Comparison of ENCODE assay signal across 1 cellular context in genomic region chr5:59648949-59649921, GRCh38.
TF ChIP-seq lines count a peak whose summit lies in the region.

No MANE protein-coding gene starts in this region.

TF ChIP-seq in HEK293, 187 proteins besides CTCF, POLR2A, EP300 and RAD21 (continued from another document and continues in another):
- TF ChIP-seq PRDM10 (tag by site-specific recombination; IDR thresholded peaks at IDR 0.05) (peak; percentile 94), REST (tag by site-specific recombination; IDR thresholded peaks at IDR 0.05) (peak; percentile 39; the same call in 1 of the 2 replicates), FEZF1 (tag by site-specific recombination; IDR thresholded peaks at IDR 0.05) (peak; percentile 91), ZBTB8A (tag by site-specific recombination; IDR thresholded peaks at IDR 0.05) (peak; percentile 57), ZNF639 (tag by site-specific recombination; IDR thresholded peaks at IDR 0.05) (peak; percentile 74), ZNF394 (tag by site-specific recombination; IDR thresholded peaks at IDR 0.05; ENCODE audit: borderline replicate concordance) (peak; percentile 57; the same call in 1 of the 2 replicates), WT1 (tag by site-specific recombination; IDR thresholded peaks at IDR 0.05) (peak; percentile 95), ZNF501 (tag by site-specific recombination; IDR thresholded peaks at IDR 0.05) (peak; percentile 59; the same call in 1 of the 2 replicates), ZNF146 (tag by site-specific recombination; IDR thresholded peaks at IDR 0.05) (peak; percentile 51; the same call in 1 of the 2 replicates), ZNF24 (tag by site-specific recombination; IDR thresholded peaks at IDR 0.05) (peak; percentile 64; the same call in 1 of the 2 replicates), ZNF660 (tag by site-specific recombination; IDR thresholded peaks at IDR 0.05) (peak; percentile 50; the same call in 1 of the 2 replicates), ZNF658 (tag by site-specific recombination; IDR thresholded peaks at IDR 0.05) (no peak), SP3 (tag by site-specific recombination; IDR thresholded peaks at IDR 0.05) (peak; percentile 31; the same call in 1 of the 2 replicates), ZNF148 (tag by site-specific recombination; IDR thresholded peaks at IDR 0.05; ENCODE audit: borderline replicate concordance) (no peak), ZBTB1 (tag by site-specific recombination; IDR thresholded peaks at IDR 0.05) (no peak), ZNF37A (tag by site-specific recombination; IDR thresholded peaks at IDR 0.05) (0 out of 2 replicates have a peak, but pooled peaks have one; percentile 34), ZNF791 (tag by site-specific recombination; IDR thresholded peaks at IDR 0.05) (no peak), TCF7L2 (IDR thresholded peaks at IDR 0.05; ENCODE audit: borderline replicate concordance, low read depth, low read length) (peak; percentile 30; the same call in 1 of the 2 replicates), ZNF362 (tag by site-specific recombination; IDR thresholded peaks at IDR 0.05) (peak; percentile 85), ZSCAN4 (tag by site-specific recombination; IDR thresholded peaks at IDR 0.05) (0 out of 2 replicates have a peak, but pooled peaks have one; percentile 30), ZNF521 (tag by site-specific recombination; IDR thresholded peaks at IDR 0.05) (no peak), ZNF610 (tag by site-specific recombination; IDR thresholded peaks at IDR 0.05; ENCODE audit: borderline replicate concordance) (peak; percentile 86; the same call in 1 of the 2 replicates), GLI2 (tag by site-specific recombination; IDR thresholded peaks at IDR 0.05; ENCODE audit: borderline replicate concordance, low read depth) (peak; percentile 83), ZNF580 (tag by site-specific recombination; IDR thresholded peaks at IDR 0.05) (peak; percentile 72), MZF1 (tag by site-specific recombination; IDR thresholded peaks at IDR 0.05; ENCODE audit: borderline replicate concordance) (peak; percentile 82), ZBTB10 (tag by site-specific recombination; IDR thresholded peaks at IDR 0.05) (no peak), SP7 (tag by site-specific recombination; IDR thresholded peaks at IDR 0.05) (peak; percentile 71), INSM2 (tag by site-specific recombination; IDR thresholded peaks at IDR 0.05) (peak; percentile 88), ZNF23 (tag by site-specific recombination; IDR thresholded peaks at IDR 0.05; ENCODE audit: borderline replicate concordance) (no peak), IKZF3 (tag by site-specific recombination; IDR thresholded peaks at IDR 0.05) (peak; percentile 88), TSHZ1 (tag by site-specific recombination; IDR thresholded peaks at IDR 0.05; ENCODE audit: borderline replicate concordance) (peak; percentile 73; the same call in 1 of the 2 replicates)
